24 cellular contexts compared by ENCODE assay signal in the genomic region with DNA sequence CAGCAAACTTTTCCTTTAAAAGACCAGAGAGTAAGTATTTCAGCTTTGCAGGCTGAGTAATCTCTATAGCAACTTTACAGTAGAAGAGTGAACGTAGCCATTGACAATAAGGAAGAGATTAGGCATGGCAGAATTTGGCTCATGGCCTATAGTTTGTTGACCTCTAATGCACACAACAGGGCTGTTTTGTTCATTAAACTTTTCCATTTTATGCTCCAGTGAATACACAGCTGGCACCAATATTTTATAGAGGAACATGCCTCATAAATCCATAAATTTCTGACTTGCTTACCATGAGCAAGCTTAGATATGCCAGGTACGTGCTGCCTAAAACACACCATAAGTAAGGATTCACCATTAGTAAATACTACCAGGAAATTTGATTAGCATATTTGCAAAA.
"Had no signal": no experiment of that assay in that cellular context is flagged by ENCODE, and none has a peak within 500 bp of the region (broad histone marks: within the 10 kb centered on the region; RNA-seq: fewer than 3 reads in every experiment).

No MANE protein-coding gene starts in this region.

- ATAC-seq: effector memory CD8-positive, alpha-beta T cell; left cardiac atrium; pancreas; right cardiac atrium; upper lobe of right lung had no signal

- H3K27ac Mint-ChIP-seq: activated CD4-positive, alpha-beta memory T cell treated with anti-CD3 and anti-CD28 coated beads for 36 hours; activated naive CD8-positive, alpha-beta T cell treated with anti-CD3 and anti-CD28 coated beads, Interleukin-2, amount 10 ng/mL, durations not matched to agents 7 days and 5 days; effector memory CD8-positive, alpha-beta T cell; memory B cell; nephron progenitor cell had no signal

- H3K27me3 Mint-ChIP-seq: activated CD4-positive, alpha-beta memory T cell treated with anti-CD3 and anti-CD28 coated beads for 36 hours; activated naive CD8-positive, alpha-beta T cell treated with anti-CD3 and anti-CD28 coated beads, Interleukin-2, amount 10 ng/mL, durations not matched to agents 7 days and 5 days; central memory CD8-positive, alpha-beta T cell; effector memory CD8-positive, alpha-beta T cell; memory B cell had no signal

- H3K4me3 Mint-ChIP-seq: activated CD4-positive, alpha-beta memory T cell treated with anti-CD3 and anti-CD28 coated beads for 36 hours; activated naive CD8-positive, alpha-beta T cell treated with anti-CD3 and anti-CD28 coated beads, Interleukin-2, amount 10 ng/mL, durations not matched to agents 7 days and 5 days; central memory CD8-positive, alpha-beta T cell; effector memory CD8-positive, alpha-beta T cell; memory B cell; nephron progenitor cell had no signal

- DNase-seq: activated CD4-positive, alpha-beta memory T cell treated with anti-CD3 and anti-CD28 coated beads for 36 hours; activated CD4-positive, alpha-beta T cell treated with anti-CD3 and anti-CD28 coated beads for 48 hours; activated CD4-positive, CD25-positive, alpha-beta regulatory T cell; activated naive CD4-positive, alpha-beta T cell treated with Interleukin-2 at 50 U/mL for 16 hours; activated naive CD8-positive, alpha-beta T cell treated with anti-CD3 and anti-CD28 coated beads, Interleukin-2, amount 10 ng/mL, durations not matched to agents 7 days and 5 days; activated T-cell treated with anti-CD3 and anti-CD28 coated beads, Interleukin-2, amount 50 U/mL, for 48 hours; amniotic stem cell; colonic mucosa; dorsolateral prefrontal cortex; effector memory CD8-positive, alpha-beta T cell; head of caudate nucleus; islet precursor cell; left cardiac atrium; nephron progenitor cell; pancreas; right cardiac atrium; stimulated activated CD4-positive, alpha-beta T cell treated with anti-CD3 and anti-CD28 coated beads, Interleukin-4, amount 100 ng/mL, for 24 hours; stimulated activated naive CD4-positive, alpha-beta T cell treated with Interleukin-2 at 50 U/mL for 16 hours; upper lobe of right lung had no signal

- H3K36me3 Mint-ChIP-seq: activated CD4-positive, alpha-beta memory T cell treated with anti-CD3 and anti-CD28 coated beads for 36 hours; activated naive CD8-positive, alpha-beta T cell treated with anti-CD3 and anti-CD28 coated beads, Interleukin-2, amount 10 ng/mL, durations not matched to agents 7 days and 5 days; memory B cell had no signal

- H3K4me3 ChIP-seq: breast epithelium, colonic mucosa, dorsolateral prefrontal cortex, esophagus muscularis mucosa, pancreas, thoracic aorta, upper lobe of right lung had no signal

- H3K4me1 Mint-ChIP-seq: activated naive CD8-positive, alpha-beta T cell treated with anti-CD3 and anti-CD28 coated beads, Interleukin-2, amount 10 ng/mL, durations not matched to agents 7 days and 5 days; central memory CD8-positive, alpha-beta T cell; memory B cell; nephron progenitor cell had no signal

- H3K9me3 Mint-ChIP-seq: nephron progenitor cell had no signal
